In genomic region chr5:14676320-14676719, GRCh38 we compare ENCODE assay signal across 1 cellular context.
TF ChIP-seq lines count a peak whose summit lies in the region.

No MANE protein-coding gene starts in this region.

TF ChIP-seq in HepG2, 621 proteins besides CTCF, POLR2A, EP300 and RAD21 (continued from another document):
- TF ChIP-seq ZNF691 (CRISPR knock-in tag; IDR thresholded peaks at IDR 0.05; ENCODE audit: borderline replicate concordance, low read depth) (no peak), SUZ12 (IDR thresholded peaks at IDR 0.05; ENCODE audit: low read depth, low read length) (no peak), FUBP1 (CRISPR knock-in tag; IDR thresholded peaks at IDR 0.05; ENCODE audit: borderline replicate concordance) (no peak), HMGXB3 (CRISPR knock-in tag; IDR thresholded peaks at IDR 0.05; ENCODE audit: borderline replicate concordance) (no peak), CAMTA2 (CRISPR knock-in tag; IDR thresholded peaks at IDR 0.05; ENCODE audit: borderline replicate concordance) (no peak), ZNF407 (CRISPR knock-in tag; IDR thresholded peaks at IDR 0.05; ENCODE audit: not compliant biosample characterization) (no peak), PRDM15 (CRISPR knock-in tag; IDR thresholded peaks at IDR 0.05) (no peak), ZNF530 (CRISPR knock-in tag; IDR thresholded peaks at IDR 0.05; ENCODE audit: low read depth) (no peak), ZNF44 (CRISPR knock-in tag; IDR thresholded peaks at IDR 0.05) (no peak), ZNF737 (CRISPR knock-in tag; IDR thresholded peaks at IDR 0.05; ENCODE audit: borderline replicate concordance) (no peak), FOXJ3 (CRISPR knock-in tag; IDR thresholded peaks at IDR 0.05; ENCODE audit: borderline replicate concordance) (no peak), ELK4 (CRISPR knock-in tag; IDR thresholded peaks at IDR 0.05; ENCODE audit: borderline replicate concordance) (no peak)
